21 cellular contexts compared by ENCODE assay signal in the genomic region with DNA sequence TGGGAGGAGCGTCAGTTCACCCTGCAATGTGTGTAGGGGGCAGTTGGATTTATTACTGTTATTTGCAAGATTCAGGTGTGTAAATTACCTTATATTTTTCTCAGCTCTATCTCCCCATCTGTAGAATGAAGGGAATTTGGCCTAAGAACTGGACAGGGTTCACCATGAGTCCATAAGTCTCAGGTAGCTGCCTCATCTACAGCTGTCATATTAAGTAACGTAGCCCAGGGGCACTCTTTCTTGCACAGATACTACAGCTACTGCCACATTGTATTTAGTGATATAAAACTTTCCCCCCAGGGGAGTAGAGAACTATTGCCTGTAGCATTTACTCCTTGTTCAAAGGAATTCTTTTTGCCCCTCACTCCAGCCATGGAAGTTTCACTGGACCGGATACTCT.
DNase-seq lines count a peak whose midpoint lies in the region; ATAC-seq and TF ChIP-seq lines count a peak whose summit lies in the region.
"Had no signal": no experiment of that assay in that cellular context is flagged by ENCODE, and none has a peak within 500 bp of the region (broad histone marks: within the 10 kb centered on the region; RNA-seq: fewer than 3 reads in every experiment).

No MANE protein-coding gene starts in this region.

- no peak overlapping the region for H3K18ac ChIP-seq in mesendoderm (ENCODE audit: low read length)

- H3K4me2 ChIP-seq in SK-N-SH, result no peak overlapping the region
- no peak overlapping the region for H3K4me2 ChIP-seq in mesendoderm (ENCODE audit: low read length)
- H3K4me2 ChIP-seq: BLaER1 had no signal

- H3K79me1 ChIP-seq in mesendoderm (ENCODE audit: low read length), result no peaks in the 10 kb centered on the region

- POLR2A ChIA-PET in Panc1 (lab: Charles Lee), result no interaction called here
- POLR2A ChIA-PET in SK-N-SH (lab: Yijun Ruan, JAX), result no interaction called here

- BruUV-seq in Panc1 (replicated peaks; lab: Mats Ljungman, UMichigan), result no TSS peak

- H3K4me3 ChIP-seq in Panc1 (ENCODE audit: low read depth in 2 of 2, low read length in 2 of 2), result no peak overlapping the region
- no peak overlapping the region for H3K4me3 ChIP-seq in SK-N-SH (ENCODE audit: low read depth in 2 of 2, low read length in 1 of 2)
- no peak overlapping the region for H3K4me3 ChIP-seq in mesendoderm (ENCODE audit: low read length)
- no peak overlapping the region for H3K4me3 ChIP-seq in WERI-Rb-1 (ENCODE audit: low read depth, low read length)
- H3K4me3 ChIP-seq: BLaER1 had no signal

- intact Hi-C loops in Panc1 (cut with micrococcal nuclease; ENCODE audit: unreplicated experiment), result no loop called here

- TF ChIP-seq EP300 in SK-N-SH (IDR thresholded peaks at IDR 0.05; ENCODE audit: borderline replicate concordance in 1 of 2, low read depth in 1 of 2, low read length in 1 of 2), result no peak

- peaks cover 19% of the 10 kb centered on the region for H3F3A ChIP-seq in SK-N-SH (replicated peaks; ENCODE audit: insufficient read depth)

- H3K56ac ChIP-seq in mesendoderm (ENCODE audit: low read length), result no peak overlapping the region

- H3K27me3 ChIP-seq in Panc1 (ENCODE audit: control insufficient read depth, insufficient read depth, low read length) (no peaks in the 10 kb centered on the region), SK-N-SH (ENCODE audit: insufficient read depth) (no peaks in the 10 kb centered on the region), mesendoderm (ENCODE audit: insufficient read depth, low read length, poor library complexity) (no peaks in the 10 kb centered on the region), WERI-Rb-1 (ENCODE audit: insufficient read depth, low read depth, severe bottlenecking) (no peaks in the 10 kb centered on the region)
- H3K27me3 ChIP-seq: BE2C, BLaER1 had no signal

- H4K20me1 ChIP-seq in SK-N-SH (ENCODE audit: insufficient read depth), result no peaks in the 10 kb centered on the region
- H4K20me1 ChIP-seq: BLaER1 had no signal

- H2AK5ac ChIP-seq in mesendoderm (ENCODE audit: low read length), result no peak overlapping the region

- H3K27ac ChIP-seq in Panc1 (ENCODE audit: low read length), result peak overlapping the region; percentile 59
- H3K27ac ChIP-seq in SK-N-SH (ENCODE audit: low read depth in 2 of 2, low read length in 1 of 2), result no peak overlapping the region
- no peak overlapping the region for H3K27ac ChIP-seq in mesendoderm (ENCODE audit: low read depth, low read length)
- H3K27ac ChIP-seq in WERI-Rb-1, result no peak overlapping the region
- H3K27ac ChIP-seq: BLaER1 had no signal

- no peak for TF ChIP-seq CTCF in Panc1 (IDR thresholded peaks at IDR 0.05)
- TF ChIP-seq CTCF in SK-N-SH (IDR thresholded peaks at IDR 0.05), result no peak
- no peak for TF ChIP-seq CTCF in WERI-Rb-1 (IDR thresholded peaks at IDR 0.05; ENCODE audit: low read depth, low read length)

- no peak overlapping the region for H2BK120ac ChIP-seq in mesendoderm (ENCODE audit: low read depth, low read length)

- no peak for TF ChIP-seq RAD21 in SK-N-SH (IDR thresholded peaks at IDR 0.05; ENCODE audit: low read length)

- H2AFZ ChIP-seq in SK-N-SH (ENCODE audit: low read depth), result no peak overlapping the region

- no peaks in the 10 kb centered on the region for H3K36me3 ChIP-seq in Panc1 (ENCODE audit: control insufficient read depth, insufficient read depth, low read length)
- H3K36me3 ChIP-seq in SK-N-SH (replicated peaks in 1 of 2; ENCODE audit: control insufficient read depth in 1 of 2, insufficient read depth in 2 of 2, low read length in 1 of 2), result no peaks in the 10 kb centered on the region
- no peaks in the 10 kb centered on the region for H3K36me3 ChIP-seq in mesendoderm (ENCODE audit: control insufficient read depth, insufficient read depth, low read length)
- H3K36me3 ChIP-seq in WERI-Rb-1, result no peaks in the 10 kb centered on the region
- H3K36me3 ChIP-seq: BE2C, BLaER1 had no signal

- H3K79me2 ChIP-seq in SK-N-SH (ENCODE audit: insufficient read depth) (no peaks in the 10 kb centered on the region), mesendoderm (ENCODE audit: control insufficient read depth, insufficient read depth, low read length) (no peaks in the 10 kb centered on the region)

- no peak overlapping the region for H4K8ac ChIP-seq in mesendoderm (ENCODE audit: low read depth, low read length)

- H3K9ac ChIP-seq in SK-N-SH (no peak overlapping the region), mesendoderm (ENCODE audit: low read length) (no peak overlapping the region)
- H3K9ac ChIP-seq: BLaER1 had no signal

- 95% methylated on average over 3 of the region's 3 CpGs for WGBS in SK-N-SH (ENCODE audit: low lambda C conversion rate)
- WGBS in mesendoderm (ENCODE audit: extremely low coverage, insufficient coverage, low lambda C conversion rate), result no CpG with 5 or more reads among the region's 3 CpGs

- H2BK15ac ChIP-seq in mesendoderm (replicated peaks; ENCODE audit: low read depth), result peak overlapping the region; percentile 64

- no peak overlapping the region for H2BK5ac ChIP-seq in mesendoderm (ENCODE audit: low read length)

- CTCF ChIA-PET in Panc1 (lab: Charles Lee) (no interaction called here), SK-N-SH (lab: Yijun Ruan, JAX) (no interaction called here)

- H3K9me3 ChIP-seq in Panc1 (ENCODE audit: control insufficient read depth, insufficient read depth, low read depth, low read length) (no peaks in the 10 kb centered on the region), SK-N-SH (no peaks in the 10 kb centered on the region), WERI-Rb-1 (ENCODE audit: severe bottlenecking) (no peaks in the 10 kb centered on the region)
- H3K9me3 ChIP-seq: BE2C, BLaER1 had no signal

- in situ Hi-C loops in Panc1 (cut with HindIII; ENCODE audit: low pct_unique_long_range_greater_than_20kb, low sequenced_read_pairs), result no loop called here

- no peak overlapping the region for H4K5ac ChIP-seq in mesendoderm (ENCODE audit: low read length)

- no peak for ATAC-seq in Panc1

- no peak overlapping the region for H3K23ac ChIP-seq in mesendoderm (ENCODE audit: low read length)

- H3K4ac ChIP-seq in mesendoderm (ENCODE audit: low read depth, low read length), result no peak overlapping the region

- DNase-seq in Panc1 (ENCODE audit: low read depth, low spot score), result no peak
- DNase-seq in SK-N-SH, result no peak
- DNase-seq in mesendoderm, result no peak
- no peak for DNase-seq in stimulated activated CD4-positive, alpha-beta T cell treated with anti-CD3 and anti-CD28 coated beads, Interleukin-2, amount 100 ng/mL, for 48 hours
- no peak for DNase-seq in WERI-Rb-1
- no peak for DNase-seq in NCI-H1694 treated with DMSO at 0.1 percent for 48 hours (lab: John Stamatoyannopoulos, UW)
- no peak for DNase-seq in hepatic stellate cell (ENCODE audit: low spot score)
- DNase-seq: 8988T; ACHN; BE2C; C1 segment of cervical spinal cord; CD4-positive, alpha-beta memory T cell; CD4-positive, CD25-positive, alpha-beta regulatory T cell; CD8-positive, alpha-beta memory T cell; COR-L47; DMS 273 treated with DMSO at 0.1 percent for 48 hours; DMS153; DMS53; DMS79; GF-D8 had no signal

- H3K4me1 ChIP-seq in Panc1 (ENCODE audit: control insufficient read depth, insufficient read depth, low read length), result peaks cover 23% of the 10 kb centered on the region
- peaks cover 20 to 26% of the 10 kb centered on the region in 2 experiments for H3K4me1 ChIP-seq in SK-N-SH (ENCODE audit: control insufficient read depth in 1 of 2, insufficient read depth in 2 of 2, low read depth in 1 of 2, low read length in 1 of 2)
- no peaks in the 10 kb centered on the region for H3K4me1 ChIP-seq in mesendoderm (ENCODE audit: control insufficient read depth, low read depth, low read length)

- no peaks in the 10 kb centered on the region for H3K9me2 ChIP-seq in SK-N-SH

TF ChIP-seq in SK-N-SH, 30 proteins besides CTCF, POLR2A, EP300 and RAD21:
- TF ChIP-seq RCOR1 (IDR thresholded peaks at IDR 0.05; ENCODE audit: low read length) (no peak), TCF12 (IDR thresholded peaks at IDR 0.05) (0 out of 2 replicates have a peak, but pooled peaks have one; percentile 8)
